ENCODE assay signal across 8 cellular contexts in genomic region chr6:89080281-89081128, GRCh38. TPM values are rescaled to one million over a fixed set of nuclear protein-coding genes. Genes with fewer than 3 reads are reported as not detected.
DNase-seq lines count a peak whose midpoint lies in the region; TF ChIP-seq lines count a peak whose summit lies in the region.

Gene PNRC1, plus strand, starts transcription at chr6:89080751. Its CDS starts 144 bp downstream, at chr6:89080895.

- TF ChIP-seq RAD21 in neural cell (conservative IDR thresholded peaks at IDR 0.05): peak; percentile 32

- H4K20me1 ChIP-seq in MM.1S (ENCODE audit: insufficient read depth, low read length) (peaks cover 23% of the 10 kb centered on the region; the same call in 1 of the 2 replicates), neural cell (ENCODE audit: insufficient read depth) (peaks cover 24% of the 10 kb centered on the region)

- H3K4me2 ChIP-seq in MM.1S (ENCODE audit: low read depth, low read length) (peak within 1 kb of the TSS; percentile 82), neural cell (ENCODE audit: low read length) (peak within 1 kb of the TSS; percentile 68)

- H3K9me2 ChIP-seq in MM.1S (replicated peaks; ENCODE audit: insufficient read depth, low read length) (no peaks in the 10 kb centered on the region), neural cell (ENCODE audit: insufficient read depth, low read length) (no peaks in the 10 kb centered on the region)

- H3K27ac ChIP-seq in MM.1S (ENCODE audit: low read length): peak within 1 kb of the TSS; percentile 95
- H3K27ac ChIP-seq in neural cell (ENCODE audit: low read length): peak within 1 kb of the TSS; percentile 99
- H3K27ac ChIP-seq in stomach: peak within 1 kb of the TSS; percentile 99 to 100 (median 100)

- H3K27me3 ChIP-seq in HAP-1 (ENCODE audit: low read depth) (no peaks in the 10 kb centered on the region), MM.1S (replicated peaks; ENCODE audit: insufficient read depth, low read length) (no peaks in the 10 kb centered on the region), neural cell (ENCODE audit: insufficient read depth, low read depth, low read length) (no peaks in the 10 kb centered on the region), stomach (no peaks in the 10 kb centered on the region)

- H3K9me3 ChIP-seq in ES-I3 (ENCODE audit: control insufficient read depth, insufficient read depth, low read length): no peaks in the 10 kb centered on the region
- no peaks in the 10 kb centered on the region for H3K9me3 ChIP-seq in HAP-1
- no peaks in the 10 kb centered on the region for H3K9me3 ChIP-seq in MM.1S (replicated peaks; ENCODE audit: insufficient read depth, low read length)
- no peaks in the 10 kb centered on the region for H3K9me3 ChIP-seq in neural cell (ENCODE audit: low read length)
- no peaks in the 10 kb centered on the region for H3K9me3 ChIP-seq in stomach

- peaks cover 18% of the 10 kb centered on the region for H3F3A ChIP-seq in MM.1S (ENCODE audit: insufficient read depth, low read length)
- peaks cover 4% of the 10 kb centered on the region for H3F3A ChIP-seq in neural cell (ENCODE audit: insufficient read depth, low read length, poor library complexity, severe bottlenecking)

- in situ Hi-C loops in HAP-1 (cut with MboI; ENCODE audit: low sequenced_read_pairs): no loop called here

- H2AFZ ChIP-seq in MM.1S (ENCODE audit: low read length): peak within 1 kb of the TSS; percentile 71
- peak within 1 kb of the TSS; percentile 49 for H2AFZ ChIP-seq in neural cell (ENCODE audit: low read depth, low read length)

- TF ChIP-seq CTCF in MM.1S (IDR thresholded peaks at IDR 0.05; ENCODE audit: low read length) (no peak), neural cell (IDR thresholded peaks at IDR 0.05; ENCODE audit: poor library complexity, severe bottlenecking) (peak; percentile 22), stomach (IDR thresholded peaks at IDR 0.05) (no peak)

- TF ChIP-seq EP300 in neural cell (conservative IDR thresholded peaks at IDR 0.05; ENCODE audit: poor library complexity, severe bottlenecking) (no peak), stomach (IDR thresholded peaks at IDR 0.05) (no peak)

- peaks cover 41% of the 10 kb centered on the region for H3K79me2 ChIP-seq in MM.1S (ENCODE audit: low read length)
- H3K79me2 ChIP-seq in neural cell (replicated peaks; ENCODE audit: insufficient read depth, low read length): peaks cover 39% of the 10 kb centered on the region

- H3K4me1 ChIP-seq in ES-I3 (ENCODE audit: insufficient read depth, low read length) (peaks cover 11% of the 10 kb centered on the region), HAP-1 (peaks cover 18% of the 10 kb centered on the region), MM.1S (ENCODE audit: low read length) (peaks cover 9% of the 10 kb centered on the region; the same call in 1 of the 2 replicates), stomach (peaks cover 19 to 39% (median 31%) of the 10 kb centered on the region in 4 donors)

- intact Hi-C loops in stomach (cut with DNase I; ENCODE audit: low total_unique reads): no loop called here

- DNase-seq in HAP-1 (ENCODE audit: low spot score in 2 of 2) (peak; percentile 97 to 100), MM.1S (peak; percentile 99), SIG-M5 (lab: John Stamatoyannopoulos, UW) (peak; percentile 88), activated gamma-delta T cell (lab: John Stamatoyannopoulos, UW) (peak; percentile 100), fibroblast of the conjunctiva (ENCODE audit: low read depth) (peak; percentile 100), stomach (peak; percentile 100)

- H3K36me3 ChIP-seq in ES-I3 (ENCODE audit: insufficient read depth, low read length) (no peaks in the 10 kb centered on the region), HAP-1 (replicated peaks) (peaks cover 11% of the 10 kb centered on the region), MM.1S (replicated peaks; ENCODE audit: insufficient read depth, low read length) (peaks cover 4% of the 10 kb centered on the region), neural cell (ENCODE audit: insufficient read depth, low read length) (no peaks in the 10 kb centered on the region), stomach (peaks cover 18 to 22% (median 19%) of the 10 kb centered on the region in 4 donors)

- TF ChIP-seq POLR2A in stomach (IDR thresholded peaks at IDR 0.05): peak in 3 of 4 donors; percentile 38 to 99 (median 99)

- H3K9ac ChIP-seq in ES-I3 (ENCODE audit: low read depth, low read length): peak within 1 kb of the TSS; percentile 91
- peak within 1 kb of the TSS; percentile 99 for H3K9ac ChIP-seq in MM.1S (ENCODE audit: low read length)
- peak within 1 kb of the TSS; percentile 100 for H3K9ac ChIP-seq in neural cell (ENCODE audit: low read length)

- H3K4me3 ChIP-seq in HAP-1: peak within 1 kb of the TSS; percentile 80
- H3K4me3 ChIP-seq in MM.1S (ENCODE audit: low read length): peak within 1 kb of the TSS; percentile 98
- H3K4me3 ChIP-seq in neural cell (ENCODE audit: low read length): peak within 1 kb of the TSS; percentile 99
- H3K4me3 ChIP-seq in stomach: peak within 1 kb of the TSS; percentile 54 to 100 (median 93)

- WGBS in stomach, 5 donors: 0 to 1% (median 1%) methylated on average over 61 to 63 of the region's 63 CpGs

TF ChIP-seq in neural cell, 6 proteins besides CTCF, POLR2A, EP300 and RAD21:
- peak; percentile 98 for TF ChIP-seq POLR2AphosphoS5 (IDR thresholded peaks at IDR 0.05)
- TF ChIP-seq MXI1 (conservative IDR thresholded peaks at IDR 0.05; ENCODE audit: poor library complexity, severe bottlenecking): peak; percentile 64
- TF ChIP-seq SMC3 (conservative IDR thresholded peaks at IDR 0.05; ENCODE audit: poor library complexity): peak; percentile 39
- TF ChIP-seq EZH2 (IDR thresholded peaks at IDR 0.05; ENCODE audit: borderline replicate concordance, insufficient read depth, low read length, poor library complexity, severe bottlenecking): no peak
- TF ChIP-seq, protein P1, sequence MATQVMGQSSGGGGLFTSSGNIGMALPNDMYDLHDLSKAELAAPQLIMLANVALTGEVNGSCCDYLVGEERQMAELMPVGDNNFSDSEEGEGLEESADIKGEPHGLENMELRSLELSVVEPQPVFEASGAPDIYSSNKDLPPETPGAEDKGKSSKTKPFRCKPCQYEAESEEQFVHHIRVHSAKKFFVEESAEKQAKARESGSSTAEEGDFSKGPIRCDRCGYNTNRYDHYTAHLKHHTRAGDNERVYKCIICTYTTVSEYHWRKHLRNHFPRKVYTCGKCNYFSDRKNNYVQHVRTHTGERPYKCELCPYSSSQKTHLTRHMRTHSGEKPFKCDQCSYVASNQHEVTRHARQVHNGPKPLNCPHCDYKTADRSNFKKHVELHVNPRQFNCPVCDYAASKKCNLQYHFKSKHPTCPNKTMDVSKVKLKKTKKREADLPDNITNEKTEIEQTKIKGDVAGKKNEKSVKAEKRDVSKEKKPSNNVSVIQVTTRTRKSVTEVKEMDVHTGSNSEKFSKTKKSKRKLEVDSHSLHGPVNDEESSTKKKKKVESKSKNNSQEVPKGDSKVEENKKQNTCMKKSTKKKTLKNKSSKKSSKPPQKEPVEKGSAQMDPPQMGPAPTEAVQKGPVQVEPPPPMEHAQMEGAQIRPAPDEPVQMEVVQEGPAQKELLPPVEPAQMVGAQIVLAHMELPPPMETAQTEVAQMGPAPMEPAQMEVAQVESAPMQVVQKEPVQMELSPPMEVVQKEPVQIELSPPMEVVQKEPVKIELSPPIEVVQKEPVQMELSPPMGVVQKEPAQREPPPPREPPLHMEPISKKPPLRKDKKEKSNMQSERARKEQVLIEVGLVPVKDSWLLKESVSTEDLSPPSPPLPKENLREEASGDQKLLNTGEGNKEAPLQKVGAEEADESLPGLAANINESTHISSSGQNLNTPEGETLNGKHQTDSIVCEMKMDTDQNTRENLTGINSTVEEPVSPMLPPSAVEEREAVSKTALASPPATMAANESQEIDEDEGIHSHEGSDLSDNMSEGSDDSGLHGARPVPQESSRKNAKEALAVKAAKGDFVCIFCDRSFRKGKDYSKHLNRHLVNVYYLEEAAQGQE (IDR thresholded peaks at IDR 0.05; ENCODE audit: borderline replicate concordance): peak; percentile 95
- peak; percentile 98 for TF ChIP-seq TAF1 (IDR thresholded peaks at IDR 0.05; ENCODE audit: low read depth)

RNA-seq across cellular contexts. Expression of gene PNRC1, which starts in this region (rescaled TPM):
- polyA plus RNA-seq in neural cell (17.9 and 22.2 TPM in 2 replicates), stomach (10 to 100 TPM; 38.5 to 76.7 (median 49.2) TPM)
- 114 and 131 TPM in 2 replicates for polyA minus RNA-seq in neural cell
- total RNA-seq in stomach: 100 to 1,000 TPM; 125 to 265 (median 158) TPM

Comparison
In these comparisons a context has a peak if more than half of its experiments do, and no peak if none do; other contexts are left out.
1. Peak in every context shown above with its lines: DNase-seq, H3K4me3 ChIP-seq and H3K27ac ChIP-seq.